12 cellular contexts compared by ENCODE assay signal in genomic region chr6:170286934-170287265, GRCh38. TPM values are rescaled to one million over a fixed set of nuclear protein-coding genes. Genes with fewer than 3 reads are reported as not detected.
A peak's percentile ranks its signal among the peaks of the same experiment; 100 is the strongest.
DNase-seq lines count a peak whose midpoint lies in the region; ATAC-seq and TF ChIP-seq lines count a peak whose summit lies in the region.
"Had no signal": no experiment of that assay in that cellular context is flagged by ENCODE, and none has a peak within 500 bp of the region (broad histone marks: within the 10 kb centered on the region; RNA-seq: fewer than 3 reads in every experiment).

No MANE protein-coding gene starts in this region.

- 60% methylated on average over 1 to 2 of the region's 2 CpGs for WGBS in transverse colon (ENCODE audit: low coverage in 1 of 2), 2 donors

- H3K9ac ChIP-seq in neural cell (ENCODE audit: low read length): peak overlapping the region; percentile 34
- H3K9ac ChIP-seq: BLaER1 had no signal

- H3K27ac ChIP-seq in WERI-Rb-1 (no peak overlapping the region), neural cell (ENCODE audit: low read length) (no peak overlapping the region), transverse colon (peak overlapping the region; percentile 74 to 86 (median 85))
- H3K27ac ChIP-seq: BLaER1, brain microvascular endothelial cell, SJSA1 had no signal

- H3K79me2 ChIP-seq in neural cell (replicated peaks; ENCODE audit: insufficient read depth, low read length): peaks cover 49% of the 10 kb centered on the region

- H4K20me1 ChIP-seq in neural cell (ENCODE audit: insufficient read depth): peaks cover 20% of the 10 kb centered on the region

- ATAC-seq in Right ventricle myocardium superior (ENCODE audit: poor library complexity) (peak; percentile 31), GM21825 (IDR thresholded peaks at IDR 0.05; ENCODE audit: unreplicated experiment) (no peak)
- ATAC-seq: gastroesophageal sphincter; naive thymus-derived CD4-positive, alpha-beta T cell had no signal

- no peak for TF ChIP-seq RAD21 in neural cell (conservative IDR thresholded peaks at IDR 0.05)

- TF ChIP-seq CTCF in WERI-Rb-1 (IDR thresholded peaks at IDR 0.05; ENCODE audit: low read depth, low read length) (no peak), neural cell (IDR thresholded peaks at IDR 0.05; ENCODE audit: poor library complexity, severe bottlenecking) (no peak), transverse colon (IDR thresholded peaks at IDR 0.05) (no peak)

- TF ChIP-seq POLR2A in transverse colon (IDR thresholded peaks at IDR 0.05): no peak

- H3K9me2 ChIP-seq in neural cell (ENCODE audit: insufficient read depth, low read length): no peaks in the 10 kb centered on the region

- H3K4me1 ChIP-seq in transverse colon: peaks cover 9 to 43% (median 33%) of the 10 kb centered on the region in 4 donors

- in situ Hi-C loops in transverse colon (cut with MboI; ENCODE audit: low pct_ligation_motif_present in 1 of 4, low pct_unique_long_range_greater_than_20kb in 1 of 4, low sequenced_read_pairs in 3 of 4): no loop called here

- DNase-seq in WERI-Rb-1 (no peak), Right ventricle myocardium superior (no peak), transverse colon (no peak), HUDEP-2 (lab: John Stamatoyannopoulos, UW; ENCODE audit: unreplicated experiment in 76 of 76) (no peak), NCI-H226 (no peak)
- DNase-seq: brain microvascular endothelial cell; naive thymus-derived CD4-positive, alpha-beta T cell had no signal

- peak overlapping the region; percentile 54 for H3K4me2 ChIP-seq in neural cell (ENCODE audit: low read length)
- H3K4me2 ChIP-seq: BLaER1 had no signal

- intact Hi-C loops in Right ventricle myocardium superior (cut with DNase I) (loop anchor here (5.0 to 10.0 kb wide), 2 partner anchors 152 to 240 kb away; no protein-coding TSS in a partner anchor), transverse colon (cut with DNase I; ENCODE audit: low total_unique reads) (no loop called here)

- 0 out of 2 replicates have a peak overlapping the region, but pooled peaks have one; percentile 2 for H3K4me3 ChIP-seq in WERI-Rb-1 (ENCODE audit: low read depth, low read length)
- H3K4me3 ChIP-seq in neural cell (ENCODE audit: low read length): peak overlapping the region; percentile 97
- H3K4me3 ChIP-seq in transverse colon: peak overlapping the region in 1 of 4 donors; percentile 72
- H3K4me3 ChIP-seq: BLaER1, gastroesophageal sphincter, SJSA1 had no signal

- H2AFZ ChIP-seq in neural cell (ENCODE audit: low read depth, low read length): no peak overlapping the region

- peaks cover 67% of the 10 kb centered on the region for H3K27me3 ChIP-seq in WERI-Rb-1 (ENCODE audit: insufficient read depth, low read depth, severe bottlenecking)
- no peaks in the 10 kb centered on the region for H3K27me3 ChIP-seq in neural cell (ENCODE audit: insufficient read depth, low read depth, low read length)
- peaks cover 46% of the 10 kb centered on the region for H3K27me3 ChIP-seq in transverse colon

- H3K9me3 ChIP-seq in WERI-Rb-1 (ENCODE audit: severe bottlenecking) (no peaks in the 10 kb centered on the region), neural cell (ENCODE audit: low read length) (no peaks in the 10 kb centered on the region), transverse colon (no peaks in the 10 kb centered on the region)
- H3K9me3 ChIP-seq: BLaER1, gastroesophageal sphincter had no signal

- no peaks in the 10 kb centered on the region for H3F3A ChIP-seq in neural cell (ENCODE audit: insufficient read depth, low read length, poor library complexity, severe bottlenecking)

- H3K36me3 ChIP-seq in WERI-Rb-1 (no peaks in the 10 kb centered on the region), neural cell (ENCODE audit: insufficient read depth, low read length) (no peaks in the 10 kb centered on the region), transverse colon (no peaks in the 10 kb centered on the region)
- H3K36me3 ChIP-seq: BLaER1, brain microvascular endothelial cell, SJSA1 had no signal

- no peak for TF ChIP-seq EP300 in neural cell (conservative IDR thresholded peaks at IDR 0.05; ENCODE audit: poor library complexity, severe bottlenecking)
- no peak for TF ChIP-seq EP300 in transverse colon (IDR thresholded peaks at IDR 0.05; ENCODE audit: low read depth)

TF ChIP-seq in neural cell, 6 proteins besides CTCF, POLR2A, EP300 and RAD21:
- no peak for TF ChIP-seq SMC3 (conservative IDR thresholded peaks at IDR 0.05; ENCODE audit: poor library complexity)
- TF ChIP-seq MXI1 (conservative IDR thresholded peaks at IDR 0.05; ENCODE audit: poor library complexity, severe bottlenecking): no peak
- no peak for TF ChIP-seq TAF1 (IDR thresholded peaks at IDR 0.05; ENCODE audit: low read depth)
- TF ChIP-seq REST (IDR thresholded peaks at IDR 0.05; ENCODE audit: borderline replicate concordance): no peak
- no peak for TF ChIP-seq EZH2 (IDR thresholded peaks at IDR 0.05; ENCODE audit: borderline replicate concordance, insufficient read depth, low read length, poor library complexity, severe bottlenecking)
- no peak for TF ChIP-seq POLR2AphosphoS5 (IDR thresholded peaks at IDR 0.05)
TF ChIP-seq in neural cell: peak in this region for 0.

RNA-seq across cellular contexts. Expression of gene DLL1, which starts 4.0 kb away (rescaled TPM):
- total RNA-seq in Right ventricle myocardium superior (18.6 TPM), transverse colon (10 to 100 TPM; 15.0 to 46.2 (median 25.9) TPM)
- polyA plus RNA-seq in neural cell: 24.6 and 26.1 TPM in 2 replicates
- polyA minus RNA-seq in neural cell: 25.9 and 26.1 TPM in 2 replicates

RNA-seq across cellular contexts. Expression of gene FAM120B, which starts 19.7 kb away (rescaled TPM):
- total RNA-seq in Right ventricle myocardium superior (16.5 TPM), transverse colon (10 to 100 TPM; 24.7 to 35.9 (median 26.7) TPM)
- 14.1 and 17.9 TPM in 2 replicates for polyA plus RNA-seq in neural cell
- polyA minus RNA-seq in neural cell: 43.6 and 48.9 TPM in 2 replicates

Comparison
In these comparisons a context has a peak if more than half of its experiments do, and no peak if none do; other contexts are left out.
1. H3K27ac ChIP-seq: peak in transverse colon (4 of 4); none in WERI-Rb-1 (single experiment) and neural cell (single experiment).